Comparison of ENCODE assay signal across 9 cellular contexts in the genomic region with DNA sequence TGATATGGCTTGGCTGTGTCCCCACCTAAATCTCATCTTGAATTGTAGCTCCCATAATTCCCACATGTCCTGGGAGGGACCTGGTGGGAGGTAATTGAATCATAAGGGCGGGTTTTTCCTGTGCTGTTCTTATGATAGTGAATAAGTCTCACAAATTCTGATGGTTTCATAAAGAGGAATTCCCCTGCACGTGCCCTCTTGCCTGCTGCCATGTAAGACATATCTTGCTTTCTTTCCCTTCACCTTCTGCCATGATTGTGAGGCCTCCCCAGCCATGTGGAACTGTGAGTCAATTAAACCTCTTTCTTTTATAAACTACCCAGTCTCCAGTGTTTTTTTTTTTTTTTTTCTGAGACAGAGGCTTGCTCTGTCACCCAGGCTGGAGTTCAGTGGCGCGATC. TPM values are rescaled to one million over a fixed set of nuclear protein-coding genes. Genes with fewer than 3 reads are reported as not detected.
"Had no signal": no experiment of that assay in that cellular context is flagged by ENCODE, and none has a peak within 500 bp of the region (broad histone marks: within the 10 kb centered on the region; RNA-seq: fewer than 3 reads in every experiment).

No MANE protein-coding gene starts in this region.

RNA-seq across cellular contexts. Expression of gene MSGN1, which starts 7.4 kb away (rescaled TPM):
- total RNA-seq: activated CD8-positive, alpha-beta T cell treated with anti-CD3 and anti-CD28 coated beads for 36 hours; activated naive CD8-positive, alpha-beta T cell treated with anti-CD3 and anti-CD28 coated beads for 36 hours; activated T-cell treated with anti-CD3 and anti-CD28 coated beads, Interleukin-2, amount 50 U/mL, for 72 hours; activated T-helper 2 cell treated with anti-CD3 and anti-CD28 coated beads, Interferon-gamma antibody, Interleukin-2, Interleukin-4, amounts not matched to agents 10 μg/mL and 5 μg/mL and 100 μg/mL, durations not matched to agents 14 hours and 24 hours and 36 hours; cardiac septum; PC-3; SJSA1; T-helper 1 cell treated with Interleukin-12 subunit alpha and Interleukin-12 subunit beta and Interleukin-4 antibody, amounts not matched to agents 30 ng/mL and 1 ng/mL, for 36 hours had no signal
- polyA plus RNA-seq: adipose tissue had no signal

RNA-seq across cellular contexts. Expression of gene KCNS3, which starts 54.8 kb away (rescaled TPM):
- total RNA-seq: activated CD8-positive, alpha-beta T cell treated with anti-CD3 and anti-CD28 coated beads for 36 hours; activated naive CD8-positive, alpha-beta T cell treated with anti-CD3 and anti-CD28 coated beads for 36 hours; activated T-cell treated with anti-CD3 and anti-CD28 coated beads, Interleukin-2, amount 50 U/mL, for 72 hours; T-helper 1 cell treated with Interleukin-12 subunit alpha and Interleukin-12 subunit beta and Interleukin-4 antibody, amounts not matched to agents 30 ng/mL and 1 ng/mL, for 36 hours had no signal
